Comparison of ENCODE assay signal across 23 cellular contexts in genomic region chr1:108010581-108010980, GRCh38.
"Had no signal": no experiment of that assay in that cellular context is flagged by ENCODE, and none has a peak within 500 bp of the region (broad histone marks: within the 10 kb centered on the region; RNA-seq: fewer than 3 reads in every experiment).

No MANE protein-coding gene starts in this region.

- ATAC-seq: activated T-cell treated with anti-CD3 and anti-CD28 coated beads, Interleukin-2, amount 50 U/mL, for 72 hours; T-cell had no signal

- H3K36me3 ChIP-seq: breast epithelium, MG63, WERI-Rb-1 had no signal

- H3K4me3 ChIP-seq: breast epithelium, MG63 had no signal

- H3K27ac ChIP-seq: breast epithelium, WERI-Rb-1 had no signal

- H3K27me3 ChIP-seq: breast epithelium, MG63 had no signal

- DNase-seq: activated CD4-positive, alpha-beta memory T cell treated with anti-CD3 and anti-CD28 coated beads, Interleukin-2, amount 10 ng/mL, durations not matched to agents 7 days and 5 days; activated CD4-positive, alpha-beta T cell treated with anti-CD3 and anti-CD28 coated beads for 36 hours; activated CD4-positive, alpha-beta T cell treated with anti-CD3 and anti-CD28 coated beads, Interleukin-2, amount 50 U/mL, for 1 hour; activated CD8-positive, alpha-beta memory T cell treated with anti-CD3 and anti-CD28 coated beads, Interleukin-2, amount 50 U/mL, for 4 hours; activated gamma-delta T cell treated with Interleukin-2 at 50 U/mL for 16 hours; activated naive CD4-positive, alpha-beta T cell treated with anti-CD3 and anti-CD28 coated beads, Interleukin-2, amount 50 U/mL, for 16 hours; activated T-cell treated with anti-CD3 and anti-CD28 coated beads, Interleukin-2, amount 50 U/mL, for 72 hours; aorta; caudate nucleus; KG1; MG63; NCI-H1105; NCI-H1436; NCI-H187; NCI-H2081; NCI-H510A treated with DMSO at 0.1 percent for 48 hours; NCI-H69; NK-92 treated with Interleukin-12 subunit alpha and Interleukin-12 subunit beta, amount 100 ng/mL, for 24 hours; SIG-M5; T-cell; T-helper 2 cell; WERI-Rb-1 had no signal

- H3K9me3 ChIP-seq: breast epithelium, MG63 had no signal

- H3K4me1 ChIP-seq: breast epithelium had no signal
